ENCODE assay signal across 1 cellular context in genomic region chr10:28628184-28628893, GRCh38.
TF ChIP-seq lines count a peak whose summit lies in the region.

No MANE protein-coding gene starts in this region.

TF ChIP-seq in IMR-90, 13 proteins besides CTCF, POLR2A, EP300 and RAD21 (continued from another document):
- TF ChIP-seq NFE2L2 (IDR thresholded peaks at IDR 0.05; ENCODE audit: low read depth, low read length) (no peak; the same call in 1 of the 2 replicates), CHD1 (IDR thresholded peaks at IDR 0.05; ENCODE audit: low read depth, low read length) (no peak), FOS (IDR thresholded peaks at IDR 0.05; ENCODE audit: low read depth, low read length) (peak; percentile 51; the same call in 1 of the 2 replicates), CEBPB (IDR thresholded peaks at IDR 0.05; ENCODE audit: low read depth, low read length) (no peak; the same call in 1 of the 2 replicates), MAZ (IDR thresholded peaks at IDR 0.05; ENCODE audit: borderline replicate concordance, low read depth, low read length) (0 out of 2 replicates have a peak, but pooled peaks have one; percentile 9), USF2 (IDR thresholded peaks at IDR 0.05; ENCODE audit: low read depth, low read length) (no peak), RCOR1 (IDR thresholded peaks at IDR 0.05; ENCODE audit: insufficient replicate concordance, low read length) (no peak), RFX5 (IDR thresholded peaks at IDR 0.05; ENCODE audit: low read depth, low read length) (no peak; the same call in 1 of the 2 replicates), SMC3 (IDR thresholded peaks at IDR 0.05; ENCODE audit: low read depth, low read length) (peak; percentile 85), ELK1 (IDR thresholded peaks at IDR 0.05; ENCODE audit: borderline replicate concordance, low read depth, low read length) (no peak), MXI1 (IDR thresholded peaks at IDR 0.05; ENCODE audit: borderline replicate concordance, low read depth, low read length) (no peak)
